8 cellular contexts compared by ENCODE assay signal in genomic region chr2:234497592-234498023, GRCh38. TPM values are rescaled to one million over a fixed set of nuclear protein-coding genes. Genes with fewer than 3 reads are reported as not detected.
A peak's percentile ranks its signal among the peaks of the same experiment; 100 is the strongest.
DNase-seq lines count a peak whose midpoint lies in the region; ATAC-seq and TF ChIP-seq lines count a peak whose summit lies in the region.

No MANE protein-coding gene starts in this region.

- H3K4me1 Mint-ChIP-seq in stimulated activated naive CD8-positive, alpha-beta T cell treated with anti-CD3 and anti-CD28 coated beads, Interleukin-15, Interleukin-2, amounts not matched to agents 100 ng/mL and 50 ng/mL, for 24 hours (ENCODE audit: low read depth): peaks cover 49% of the 10 kb centered on the region

- H3K9me3 Mint-ChIP-seq in stimulated activated naive CD8-positive, alpha-beta T cell treated with anti-CD3 and anti-CD28 coated beads, Interleukin-15, Interleukin-2, amounts not matched to agents 100 ng/mL and 50 ng/mL, for 24 hours: no peaks in the 10 kb centered on the region

- peak overlapping the region; percentile 26 for H3K27ac ChIP-seq in caudate nucleus (ENCODE audit: low read depth, low read length)
- H3K27ac ChIP-seq in vagina: peak overlapping the region; percentile 91

- DNase-seq in stimulated activated naive CD8-positive, alpha-beta T cell treated with anti-CD3 and anti-CD28 coated beads, Interleukin-15, Interleukin-2, amounts not matched to agents 100 U/mL and 50 U/mL, for 24 hours: no peak
- DNase-seq in caudate nucleus (lab: John Stamatoyannopoulos, UW) (no peak), mucosa of descending colon (peak in 2 of 3 donors; percentile 40 to 64), vagina (ENCODE audit: extremely low spot score in 2 of 2) (no peak), glomerular visceral epithelial cell (ENCODE audit: extremely low spot score) (no peak), DMS53 treated with DMSO at 0.1 percent for 48 hours (lab: John Stamatoyannopoulos, UW; ENCODE audit: unreplicated experiment) (no peak)
- no peak for DNase-seq in stimulated activated naive CD4-positive, alpha-beta T cell treated with Interleukin-2 at 50 U/mL for 16 hours (lab: John Stamatoyannopoulos, UW)

- H3K27ac Mint-ChIP-seq in stimulated activated naive CD8-positive, alpha-beta T cell treated with anti-CD3 and anti-CD28 coated beads, Interleukin-15, Interleukin-2, amounts not matched to agents 100 ng/mL and 50 ng/mL, for 24 hours: peak overlapping the region; percentile 43

- H3K4me3 ChIP-seq in mucosa of descending colon (no peak overlapping the region), vagina (peak overlapping the region; percentile 72 to 76)

- no peaks in the 10 kb centered on the region for H3K27me3 Mint-ChIP-seq in stimulated activated naive CD8-positive, alpha-beta T cell treated with anti-CD3 and anti-CD28 coated beads, Interleukin-15, Interleukin-2, amounts not matched to agents 100 ng/mL and 50 ng/mL, for 24 hours

- no peak for TF ChIP-seq POLR2A in vagina (IDR thresholded peaks at IDR 0.05)

- no peaks in the 10 kb centered on the region for H3K9me3 ChIP-seq in mucosa of descending colon
- no peaks in the 10 kb centered on the region for H3K9me3 ChIP-seq in vagina

- intact Hi-C loops in mucosa of descending colon (cut with DNase I, micrococcal nuclease): loop anchor here in 1 of 2 donors (5.0 kb wide), 1 partner anchor 360 kb away; no protein-coding TSS in a partner anchor
- intact Hi-C loops in vagina (cut with DNase I): loop anchor here (10.0 kb wide), 1 partner anchor 213 kb away; no protein-coding TSS in a partner anchor

- no peaks in the 10 kb centered on the region for H3K36me3 ChIP-seq in mucosa of descending colon (ENCODE audit: low read depth)
- H3K36me3 ChIP-seq in vagina: no peaks in the 10 kb centered on the region

- H3K4me1 ChIP-seq in mucosa of descending colon (ENCODE audit: low read depth) (peaks cover 10% of the 10 kb centered on the region), vagina (peaks cover 34% of the 10 kb centered on the region)

- TF ChIP-seq CTCF in mucosa of descending colon (IDR thresholded peaks at IDR 0.05) (no peak), vagina (IDR thresholded peaks at IDR 0.05) (no peak)

- ATAC-seq in stimulated activated naive CD8-positive, alpha-beta T cell treated with anti-CD3 and anti-CD28 coated beads, Interleukin-15, Interleukin-2, amounts not matched to agents 100 U/mL and 50 U/mL, for 24 hours: no peak
- no peak for ATAC-seq in mucosa of descending colon

- peak overlapping the region; percentile 67 for H3K4me3 Mint-ChIP-seq in stimulated activated naive CD8-positive, alpha-beta T cell treated with anti-CD3 and anti-CD28 coated beads, Interleukin-15, Interleukin-2, amounts not matched to agents 100 ng/mL and 50 ng/mL, for 24 hours

- H3K36me3 Mint-ChIP-seq in stimulated activated naive CD8-positive, alpha-beta T cell treated with anti-CD3 and anti-CD28 coated beads, Interleukin-15, Interleukin-2, amounts not matched to agents 100 ng/mL and 50 ng/mL, for 24 hours (ENCODE audit: low read depth): peaks cover 17% of the 10 kb centered on the region

- no peaks in the 10 kb centered on the region for H3K27me3 ChIP-seq in vagina

RNA-seq across cellular contexts. Expression of gene ARL4C, which starts 0.7 kb away (rescaled TPM):
- total RNA-seq in mucosa of descending colon: 10 to 100 TPM in 1 of 3 donors, 1 to 10 TPM in 2; 4.5 to 15.1 (median 8.4) TPM
- 17.4 TPM for total RNA-seq in vagina

Comparison
In these comparisons a context has a peak if more than half of its experiments do, and no peak if none do; other contexts are left out.
1. DNase-seq: peak in mucosa of descending colon (2 of 3); none in stimulated activated naive CD8-positive, alpha-beta T cell treated with anti-CD3 and anti-CD28 coated beads, Interleukin-15, Interleukin-2, amounts not matched to agents 100 U/mL and 50 U/mL, for 24 hours (single experiment), caudate nucleus (0 of 61), vagina (0 of 2), glomerular visceral epithelial cell (single experiment), stimulated activated naive CD4-positive, alpha-beta T cell treated with Interleukin-2 at 50 U/mL for 16 hours (single experiment) and DMS53 treated with DMSO at 0.1 percent for 48 hours (single experiment).